In genomic region chr2:20125164-20125563, GRCh38 we compare ENCODE assay signal across 19 cellular contexts.
"Had no signal": no experiment of that assay in that cellular context is flagged by ENCODE, and none has a peak within 500 bp of the region (broad histone marks: within the 10 kb centered on the region; RNA-seq: fewer than 3 reads in every experiment).

No MANE protein-coding gene starts in this region.

- H3K4me1 ChIP-seq: ascending aorta, breast epithelium, esophagus muscularis mucosa, lower lobe of right lung had no signal

- H3K9me3 Mint-ChIP-seq: activated T-cell treated with anti-CD3 and anti-CD28 coated beads, Interleukin-2, amount 50 U/mL, for 72 hours; mesothelial cell of epicardium; nephron progenitor cell had no signal

- ATAC-seq: activated T-cell treated with anti-CD3 and anti-CD28 coated beads, Interleukin-2, amount 50 U/mL, for 72 hours; left colon; lower lobe of right lung had no signal

- H3K27me3 ChIP-seq: ascending aorta, breast epithelium, esophagus muscularis mucosa, hepatocyte had no signal

- H3K4me3 ChIP-seq: ascending aorta, breast epithelium, esophagus muscularis mucosa, hepatocyte, lower lobe of right lung had no signal

- H3K27ac ChIP-seq: ascending aorta, breast epithelium, esophagus muscularis mucosa, hepatocyte, lower lobe of right lung, WERI-Rb-1 had no signal

- H3K9me3 ChIP-seq: ascending aorta, breast epithelium, esophagus muscularis mucosa, lower lobe of right lung had no signal

- H3K36me3 ChIP-seq: ascending aorta, breast epithelium, esophagus muscularis mucosa, lower lobe of right lung, WERI-Rb-1 had no signal

- H3K27ac Mint-ChIP-seq: activated T-cell treated with anti-CD3 and anti-CD28 coated beads, Interleukin-2, amount 50 U/mL, for 72 hours; mesothelial cell of epicardium; nephron progenitor cell; progenitor cell of endocrine pancreas had no signal

- DNase-seq: activated CD4-positive, alpha-beta T cell treated with anti-CD3 and anti-CD28 coated beads for 1 hour; activated CD8-positive, alpha-beta memory T cell treated with anti-CD3 and anti-CD28 coated beads for 24 hours; activated CD8-positive, alpha-beta memory T cell treated with anti-CD3 and anti-CD28 coated beads, Interleukin-2, amount 50 U/mL, for 48 hours; activated effector memory CD4-positive, alpha-beta T cell treated with anti-CD3 and anti-CD28 coated beads, Interleukin-2, amount 50 U/mL, for 16 hours; activated naive CD4-positive, alpha-beta T cell treated with anti-CD3 and anti-CD28 coated beads, Interleukin-2, amount 50 U/mL, for 16 hours; activated T-cell treated with anti-CD3 and anti-CD28 coated beads, Interleukin-2, amount 50 U/mL, for 72 hours; cortex of kidney; left colon; lower lobe of right lung; nephron progenitor cell; stimulated activated CD4-positive, alpha-beta T cell treated with anti-CD3 and anti-CD28 coated beads, Interleukin-2, amount 100 ng/mL, for 48 hours; T-helper 2 cell; WERI-Rb-1 had no signal

- H3K4me3 Mint-ChIP-seq: activated T-cell treated with anti-CD3 and anti-CD28 coated beads, Interleukin-2, amount 50 U/mL, for 72 hours; mesothelial cell of epicardium; nephron progenitor cell had no signal

- H3K36me3 Mint-ChIP-seq: mesothelial cell of epicardium had no signal
